ENCODE assay signal across 7 cellular contexts in genomic region chr2:189674374-189675112, GRCh38.
DNase-seq lines count a peak whose midpoint lies in the region; ATAC-seq lines count a peak whose summit lies in the region.

A gene with protein sequence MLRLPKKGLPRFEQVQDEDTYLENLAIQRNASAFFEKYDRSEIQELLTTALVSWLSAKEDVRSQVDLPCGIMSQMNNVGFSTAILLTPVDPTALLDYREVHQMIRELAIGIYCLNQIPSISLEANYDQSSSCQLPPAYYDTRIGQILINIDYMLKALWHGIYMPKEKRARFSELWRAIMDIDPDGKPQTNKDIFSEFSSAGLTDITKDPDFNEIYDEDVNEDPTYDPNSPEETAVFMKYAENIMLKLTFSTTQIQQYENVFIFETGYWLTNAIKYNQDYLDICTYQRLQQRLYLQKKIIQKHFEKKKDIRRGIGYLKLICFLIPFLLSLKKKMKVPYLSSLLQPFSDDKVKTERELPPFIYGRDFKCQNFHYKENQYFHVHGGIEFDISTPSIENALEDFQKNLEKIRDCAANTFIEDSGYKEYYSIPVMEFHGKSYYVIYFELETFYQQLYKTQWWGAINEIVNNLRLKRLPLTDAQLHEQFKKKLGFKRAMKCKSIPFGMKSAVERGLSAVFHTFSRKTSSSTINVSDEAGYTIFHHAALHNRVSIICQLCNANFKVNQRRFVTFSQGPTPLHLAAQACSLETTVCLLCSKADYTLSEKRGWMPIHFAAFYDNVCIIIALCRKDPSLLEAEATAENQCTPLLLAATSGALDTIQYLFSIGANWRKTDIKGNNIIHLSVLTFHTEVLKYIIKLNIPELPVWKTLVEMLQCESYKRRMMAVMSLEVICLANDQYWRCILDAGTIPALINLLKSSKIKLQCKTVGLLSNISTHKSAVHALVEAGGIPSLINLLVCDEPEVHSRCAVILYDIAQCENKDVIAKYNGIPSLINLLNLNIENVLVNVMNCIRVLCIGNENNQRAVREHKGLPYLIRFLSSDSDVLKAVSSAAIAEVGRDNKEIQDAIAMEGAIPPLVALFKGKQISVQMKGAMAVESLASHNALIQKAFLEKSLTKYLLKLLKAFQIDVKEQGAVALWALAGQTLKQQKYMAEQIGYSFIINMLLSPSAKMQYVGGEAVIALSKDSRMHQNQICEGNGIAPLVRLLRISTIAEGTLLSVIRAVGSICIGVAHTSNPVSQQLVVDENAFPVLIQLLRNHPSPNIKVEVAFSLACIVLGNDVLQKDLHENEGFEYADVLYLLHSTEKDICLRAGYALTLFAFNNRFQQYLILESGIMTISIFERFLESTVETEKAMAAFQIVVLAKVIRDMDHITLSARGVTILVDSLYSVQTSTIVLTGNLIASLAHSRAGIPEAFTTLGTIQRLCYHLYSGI (N-terminal part only) (plus strand): TSS chr2:189674670. CDS start chr2:189676491, 1,821 bp downstream.

- H3K27ac Mint-ChIP-seq in memory B cell = peak within 1 kb of the TSS; percentile 97

- H3K4me1 Mint-ChIP-seq in memory B cell = peaks cover 26% of the 10 kb centered on the region

- H3K36me3 Mint-ChIP-seq in memory B cell = peaks cover 22% of the 10 kb centered on the region

- H3K9me3 Mint-ChIP-seq in memory B cell = peaks cover 8% of the 10 kb centered on the region

- H3K27me3 Mint-ChIP-seq in memory B cell = no peaks in the 10 kb centered on the region

- peak within 1 kb of the TSS; percentile 95 for H3K4me3 Mint-ChIP-seq in memory B cell

- peak; percentile 78 for DNase-seq in NCI-H510A (lab: John Stamatoyannopoulos, UW)
- peak; percentile 45 to 70 for DNase-seq in activated CD8-positive, alpha-beta memory T cell treated with anti-CD3 and anti-CD28 coated beads for 1 hour (ENCODE audit: extremely low read depth in 1 of 2, low read depth in 1 of 2)
- DNase-seq in effector CD8-positive, alpha-beta T cell (lab: John Stamatoyannopoulos, UW) = peak; percentile 66
- peak; percentile 89 for DNase-seq in memory B cell (ENCODE audit: low spot score in 2 of 2)
- peak; percentile 67 for DNase-seq in stimulated activated CD8-positive, alpha-beta memory T cell treated with anti-CD3 and anti-CD28 coated beads, Interleukin-12 subunit alpha, Interleukin-12 subunit beta, amount 100 ng/mL, for 1 hour (ENCODE audit: low read depth)

- ATAC-seq in GM18511 (IDR thresholded peaks at IDR 0.05; ENCODE audit: unreplicated experiment) = peak; percentile 95
- ATAC-seq in HG02970 (IDR thresholded peaks at IDR 0.05; ENCODE audit: low FRiP score, unreplicated experiment) = peak; percentile 99
- ATAC-seq in memory B cell (ENCODE audit: low read depth) = peak; percentile 90

Comparison
In these comparisons a context has a peak if more than half of its experiments do, and no peak if none do; other contexts are left out.
1. Peak in every context shown above with its lines: DNase-seq and ATAC-seq.